11 cellular contexts compared by ENCODE assay signal in genomic region chr2:70122470-70122869, GRCh38. TPM values are rescaled to one million over a fixed set of nuclear protein-coding genes. Genes with fewer than 3 reads are reported as not detected.
A peak's percentile ranks its signal among the peaks of the same experiment; 100 is the strongest.
DNase-seq lines count a peak whose midpoint lies in the region; ATAC-seq lines count a peak whose summit lies in the region.
"Had no signal": no experiment of that assay in that cellular context is flagged by ENCODE, and none has a peak within 500 bp of the region (broad histone marks: within the 10 kb centered on the region; RNA-seq: fewer than 3 reads in every experiment).

No MANE protein-coding gene starts in this region.

- H3K4me3 ChIP-seq in thymus (ENCODE audit: low read length) = no peak overlapping the region
- H3K4me3 ChIP-seq: lung had no signal

- H3K9me3 Mint-ChIP-seq in activated naive CD4-positive, alpha-beta T cell treated with anti-CD3 and anti-CD28 coated beads, Interleukin-2, amount 10 ng/mL, durations not matched to agents 7 days and 5 days = no peaks in the 10 kb centered on the region
- no peaks in the 10 kb centered on the region for H3K9me3 Mint-ChIP-seq in activated T-helper 17 cell treated with anti-CD3 and anti-CD28 coated beads, Interleukin-2, amount 50 U/mL, for 72 hours

- peaks cover 3% of the 10 kb centered on the region for H3K27me3 Mint-ChIP-seq in activated naive CD4-positive, alpha-beta T cell treated with anti-CD3 and anti-CD28 coated beads, Interleukin-2, amount 10 ng/mL, durations not matched to agents 7 days and 5 days
- H3K27me3 Mint-ChIP-seq in activated T-helper 17 cell treated with anti-CD3 and anti-CD28 coated beads, Interleukin-2, amount 50 U/mL, for 72 hours = no peaks in the 10 kb centered on the region

- CTCF ChIA-PET in activated naive CD4-positive, alpha-beta T cell treated with anti-CD3 and anti-CD28 coated beads, Interleukin-2, amount 10 ng/mL, durations not matched to agents 7 days and 5 days (lab: Charles Lee) = interaction anchor here (0.7 kb wide), 1 partner anchor 15 kb away, joined by 3 read pairs; no protein-coding TSS in a partner anchor

- H3K27ac Mint-ChIP-seq in activated naive CD4-positive, alpha-beta T cell treated with anti-CD3 and anti-CD28 coated beads, Interleukin-2, amount 10 ng/mL, durations not matched to agents 7 days and 5 days = peak overlapping the region; percentile 81
- peak overlapping the region; percentile 99 for H3K27ac Mint-ChIP-seq in activated T-helper 17 cell treated with anti-CD3 and anti-CD28 coated beads, Interleukin-2, amount 50 U/mL, for 72 hours

- H3K36me3 Mint-ChIP-seq in activated naive CD4-positive, alpha-beta T cell treated with anti-CD3 and anti-CD28 coated beads, Interleukin-2, amount 10 ng/mL, durations not matched to agents 7 days and 5 days = peaks cover 2% of the 10 kb centered on the region
- peaks cover 24% of the 10 kb centered on the region for H3K36me3 Mint-ChIP-seq in activated T-helper 17 cell treated with anti-CD3 and anti-CD28 coated beads, Interleukin-2, amount 50 U/mL, for 72 hours (ENCODE audit: low read depth)

- no peak for DNase-seq in activated naive CD4-positive, alpha-beta T cell treated with anti-CD3 and anti-CD28 coated beads, Interleukin-2, amount 10 ng/mL, durations not matched to agents 7 days and 5 days
- no peak for DNase-seq in activated naive CD4-positive, alpha-beta T cell treated with anti-CD3 and anti-CD28 coated beads, Interleukin-2, amount 50 U/mL, for 16 hours
- DNase-seq in myocyte (ENCODE audit: low read depth) (peak; percentile 60), NCI-H2171 treated with DMSO at 0.1 percent for 48 hours (lab: John Stamatoyannopoulos, UW) (no peak)
- DNase-seq: activated CD4-positive, alpha-beta T cell treated with anti-CD3 and anti-CD28 coated beads, Interleukin-2, amount 50 U/mL, for 48 hours; T-helper 2 cell had no signal

- H3K27me3 ChIP-seq in thymus (ENCODE audit: control insufficient read depth, insufficient read depth) = no peaks in the 10 kb centered on the region

- WGBS in thymus = 98% methylated on average over 4 of the region's 4 CpGs

- no peak overlapping the region for H3K4me3 Mint-ChIP-seq in activated naive CD4-positive, alpha-beta T cell treated with anti-CD3 and anti-CD28 coated beads, Interleukin-2, amount 10 ng/mL, durations not matched to agents 7 days and 5 days
- H3K4me3 Mint-ChIP-seq in activated T-helper 17 cell treated with anti-CD3 and anti-CD28 coated beads, Interleukin-2, amount 50 U/mL, for 72 hours = peak overlapping the region; percentile 97

- peak overlapping the region; percentile 11 for H3K27ac ChIP-seq in thymus (ENCODE audit: low read depth)

- H3K9me3 ChIP-seq in thymus (ENCODE audit: control insufficient read depth) = no peaks in the 10 kb centered on the region

- H3K4me1 ChIP-seq in thymus (ENCODE audit: control insufficient read depth, insufficient read depth, low read length) = peaks cover 36% of the 10 kb centered on the region

- no peak for ATAC-seq in activated T-helper 17 cell treated with anti-CD3 and anti-CD28 coated beads, Interleukin-2, amount 50 U/mL, for 72 hours (replicated peaks)
- ATAC-seq in GM21423 (IDR thresholded peaks at IDR 0.05; ENCODE audit: unreplicated experiment) = no peak
- ATAC-seq in GM18873 (IDR thresholded peaks at IDR 0.05; ENCODE audit: low FRiP score, unreplicated experiment) = no peak

- H3K36me3 ChIP-seq in thymus (ENCODE audit: control insufficient read depth, insufficient read depth) = no peaks in the 10 kb centered on the region

- peaks cover 77% of the 10 kb centered on the region for H3K4me1 Mint-ChIP-seq in activated naive CD4-positive, alpha-beta T cell treated with anti-CD3 and anti-CD28 coated beads, Interleukin-2, amount 10 ng/mL, durations not matched to agents 7 days and 5 days
- peaks cover 36% of the 10 kb centered on the region for H3K4me1 Mint-ChIP-seq in activated T-helper 17 cell treated with anti-CD3 and anti-CD28 coated beads, Interleukin-2, amount 50 U/mL, for 72 hours

RNA-seq across cellular contexts. Expression of gene PCBP1, which starts 35.2 kb away (rescaled TPM):
- total RNA-seq in activated T-helper 17 cell treated with anti-CD3 and anti-CD28 coated beads, Interleukin-2, amount 50 U/mL, for 72 hours = 100 to 1,000 TPM; 385 to 468 TPM
- total RNA-seq in myocyte = 58.6 and 60.0 TPM in 2 replicates
- polyA plus RNA-seq in myocyte (2012) = 277 TPM
- 361 TPM for polyA plus RNA-seq in thymus
